ENCODE assay signal across 9 cellular contexts in genomic region chr1:87279966-87280535, GRCh38. TPM values are rescaled to one million over a fixed set of nuclear protein-coding genes. Genes with fewer than 3 reads are reported as not detected.
DNase-seq lines count a peak whose midpoint lies in the region; ATAC-seq and TF ChIP-seq lines count a peak whose summit lies in the region.
"Had no signal": no experiment of that assay in that cellular context is flagged by ENCODE, and none has a peak within 500 bp of the region (broad histone marks: within the 10 kb centered on the region; RNA-seq: fewer than 3 reads in every experiment).

No MANE protein-coding gene starts in this region.

- no peak overlapping the region for H3K4me3 ChIP-seq in Loucy (ENCODE audit: low read length, poor library complexity, severe bottlenecking)
- peak overlapping the region; percentile 66 for H3K4me3 ChIP-seq in adipocyte (ENCODE audit: low read length)
- no peak overlapping the region for H3K4me3 ChIP-seq in mesodermal cell (ENCODE audit: extremely low read depth, insufficient read depth, low read length, poor library complexity, severe bottlenecking)
- no peak overlapping the region for H3K4me3 ChIP-seq in effector memory CD4-positive, alpha-beta T cell (ENCODE audit: insufficient read depth, low read depth, low read length, poor library complexity, severe bottlenecking)

- H4K20me1 ChIP-seq in Loucy (ENCODE audit: insufficient read depth, low read length, poor library complexity, severe bottlenecking), result no peaks in the 10 kb centered on the region

- no peak for ATAC-seq in esophagus mucosa
- ATAC-seq: activated naive CD4-positive, alpha-beta T cell treated with anti-CD3 and anti-CD28 coated beads, Interleukin-2, amount 50 U/mL, for 72 hours had no signal

- H3F3A ChIP-seq in Loucy (ENCODE audit: low read depth), result no peaks in the 10 kb centered on the region

- no peaks in the 10 kb centered on the region for H3K4me1 ChIP-seq in Loucy (ENCODE audit: insufficient read depth, low read length, poor library complexity, severe bottlenecking)
- H3K4me1 ChIP-seq in adipocyte (ENCODE audit: control insufficient read depth, insufficient read depth, low read length), result peaks cover 33% of the 10 kb centered on the region
- H3K4me1 ChIP-seq in mesodermal cell (ENCODE audit: control insufficient read depth, insufficient read depth, low read length, poor library complexity, severe bottlenecking), result peaks cover 21% of the 10 kb centered on the region
- H3K4me1 ChIP-seq in effector memory CD4-positive, alpha-beta T cell (ENCODE audit: control insufficient read depth, insufficient read depth, low read length, poor library complexity, severe bottlenecking), result no peaks in the 10 kb centered on the region

- H3K9me3 ChIP-seq in Loucy (ENCODE audit: insufficient read depth, low read depth, low read length) (no peaks in the 10 kb centered on the region), adipocyte (ENCODE audit: control insufficient read depth, low read length) (no peaks in the 10 kb centered on the region), mesodermal cell (ENCODE audit: control insufficient read depth, low read length) (no peaks in the 10 kb centered on the region)
- H3K9me3 ChIP-seq in effector memory CD4-positive, alpha-beta T cell (ENCODE audit: control insufficient read depth, low read length), result no peaks in the 10 kb centered on the region

- no peaks in the 10 kb centered on the region for H3K79me2 ChIP-seq in Loucy (ENCODE audit: insufficient read depth, low read length)

- no peaks in the 10 kb centered on the region for H3K9me2 ChIP-seq in Loucy (replicated peaks; ENCODE audit: low read depth, low read length)

- in situ Hi-C loops in GM13976 (cut with MboI; ENCODE audit: low sequenced_read_pairs, unreplicated experiment), result loop anchor here (25.0 kb wide), 2 partner anchors 143 to 782 kb away; no protein-coding TSS in a partner anchor

- 75% methylated on average over 2 of the region's 2 CpGs; no CpG with 5 or more reads in 1 of the 2 experiments for WGBS in mesodermal cell (ENCODE audit: insufficient coverage in 2 of 2), 2 experiments

- DNase-seq in adipocyte (ENCODE audit: low read depth), result peak; percentile 13
- DNase-seq in GM13976 (ENCODE audit: low spot score), result no peak
- DNase-seq in stimulated activated CD4-positive, alpha-beta T cell treated with anti-CD3 and anti-CD28 coated beads, Interleukin-2, amount 100 ng/mL, for 24 hours, result no peak
- no peak for DNase-seq in effector memory CD4-positive, alpha-beta T cell

- H3K4me2 ChIP-seq in Loucy (ENCODE audit: low read depth, low read length, poor library complexity, severe bottlenecking), result no peak overlapping the region

- H3K27me3 ChIP-seq in Loucy (ENCODE audit: insufficient read depth, low read length, poor library complexity, severe bottlenecking) (no peaks in the 10 kb centered on the region), adipocyte (replicated peaks; ENCODE audit: control insufficient read depth, insufficient read depth, low read length) (no peaks in the 10 kb centered on the region)
- H3K27me3 ChIP-seq in effector memory CD4-positive, alpha-beta T cell (replicated peaks; ENCODE audit: control insufficient read depth, insufficient read depth, low read length, poor library complexity, severe bottlenecking), result no peaks in the 10 kb centered on the region

- no peak overlapping the region for H2AFZ ChIP-seq in Loucy (ENCODE audit: low read length)

- H3K36me3 ChIP-seq in Loucy (ENCODE audit: insufficient read depth, low read length) (no peaks in the 10 kb centered on the region), adipocyte (ENCODE audit: control insufficient read depth, insufficient read depth, low read length, severe bottlenecking) (no peaks in the 10 kb centered on the region), mesodermal cell (ENCODE audit: control insufficient read depth, insufficient read depth, low read length) (no peaks in the 10 kb centered on the region)
- H3K36me3 ChIP-seq in effector memory CD4-positive, alpha-beta T cell (ENCODE audit: control insufficient read depth, insufficient read depth, low read length), result no peaks in the 10 kb centered on the region

- TF ChIP-seq CTCF in GM12872 (IDR thresholded peaks at IDR 0.05; ENCODE audit: insufficient read depth, low read depth, low read length), result peak; percentile 31; the same call in 2 of the 3 replicates
- peak; percentile 52 for TF ChIP-seq CTCF in Loucy (conservative IDR thresholded peaks at IDR 0.05; ENCODE audit: low read length)
- TF ChIP-seq CTCF in GM13976 (IDR thresholded peaks at IDR 0.05; ENCODE audit: borderline replicate concordance, control extremely low read depth, extremely low read depth, insufficient read depth, missing control alignments), result no peak

- H3K9ac ChIP-seq in Loucy (ENCODE audit: low read depth, low read length, poor library complexity, severe bottlenecking) (no peak overlapping the region), adipocyte (ENCODE audit: low read length) (peak overlapping the region; percentile 83)

- H3K27ac ChIP-seq in mesodermal cell (ENCODE audit: low read depth, low read length, severe bottlenecking), result peak overlapping the region; percentile 8
- H3K27ac ChIP-seq in effector memory CD4-positive, alpha-beta T cell (ENCODE audit: insufficient read depth, low read length, poor library complexity, severe bottlenecking), result no peak overlapping the region

RNA-seq across cellular contexts. Expression of gene LMO4, which starts 48.6 kb away (rescaled TPM):
- polyA plus RNA-seq in mesodermal cell (2013, experiment 1 of 2), result 81.6 TPM
- 72.1 TPM for polyA plus RNA-seq in mesodermal cell (2013, experiment 2 of 2)
- 48.2 TPM for total RNA-seq in esophagus mucosa
